ENCODE assay signal across 8 cellular contexts in genomic region chr1:46718727-46719622, GRCh38. TPM values are rescaled to one million over a fixed set of nuclear protein-coding genes. Genes with fewer than 3 reads are reported as not detected.
A peak's percentile ranks its signal among the peaks of the same experiment; 100 is the strongest.
DNase-seq lines count a peak whose midpoint lies in the region; ATAC-seq lines count a peak whose summit lies in the region.

Gene EFCAB14, minus strand, starts transcription at chr1:46719114. Its CDS starts 1,027 bp downstream, at chr1:46718087.

- no peaks in the 10 kb centered on the region for H3K27me3 ChIP-seq in BLaER1 treated with 17β-estradiol and CSF1 and Interleukin-3, amounts not matched to agents 10 nM and 100 nM

- H3K36me3 ChIP-seq in BLaER1 treated with 17β-estradiol and CSF1 and Interleukin-3, amounts not matched to agents 10 nM and 100 nM: peaks cover 23 to 34% (median 27%) of the 10 kb centered on the region in 11 experiments

- DNase-seq in NCI-H748 (lab: John Stamatoyannopoulos, UW; ENCODE audit: unreplicated experiment): peak; percentile 97
- DNase-seq in activated CD4-positive, alpha-beta T cell treated with anti-CD3 and anti-CD28 coated beads, Interleukin-2, amount 50 U/mL, for 24 hours (ENCODE audit: low read depth in 1 of 2, low spot score in 1 of 2): peak; percentile 98 to 99
- peak; percentile 77 for DNase-seq in dedifferentiated amniotic fluid mesenchymal stem cell (ENCODE audit: extremely low spot score)
- DNase-seq in left lobe of liver (ENCODE audit: low spot score): peak; percentile 99
- peak; percentile 99 for DNase-seq in stimulated activated CD4-positive, alpha-beta T cell treated with anti-CD3 and anti-CD28 coated beads, Interleukin-2, amount 100 ng/mL, for 4 hours (ENCODE audit: low read depth)

- H3K4me1 ChIP-seq in BLaER1 treated with 17β-estradiol and CSF1 and Interleukin-3, amounts not matched to agents 10 nM and 100 nM: peaks cover 28 to 44% (median 29%) of the 10 kb centered on the region in 10 experiments

- peak within 1 kb of the TSS; percentile 83 to 97 (median 95) for H3K27ac ChIP-seq in BLaER1 treated with 17β-estradiol and CSF1 and Interleukin-3, amounts not matched to agents 10 nM and 100 nM

- peak within 1 kb of the TSS; percentile 83 to 98 (median 98) for H3K9ac ChIP-seq in BLaER1 treated with 17β-estradiol and CSF1 and Interleukin-3, amounts not matched to agents 10 nM and 100 nM

- H3K9me3 ChIP-seq in BLaER1 treated with 17β-estradiol and CSF1 and Interleukin-3, amounts not matched to agents 10 nM and 100 nM (replicated peaks in 1 of 11): no peaks in the 10 kb centered on the region

- H3K4me2 ChIP-seq in BLaER1 treated with 17β-estradiol and CSF1 and Interleukin-3, amounts not matched to agents 10 nM and 100 nM: peak within 1 kb of the TSS; percentile 96 to 100 (median 98)

- peaks cover 23 to 46% (median 37%) of the 10 kb centered on the region in 11 experiments; a peak in 20 of 22 replicates for H4K20me1 ChIP-seq in BLaER1 treated with 17β-estradiol and CSF1 and Interleukin-3, amounts not matched to agents 10 nM and 100 nM

- ATAC-seq in GM19351 (IDR thresholded peaks at IDR 0.05; ENCODE audit: unreplicated experiment): peak; percentile 98
- ATAC-seq in HG03521 (IDR thresholded peaks at IDR 0.05; ENCODE audit: unreplicated experiment): peak; percentile 97
- peak; percentile 98 for ATAC-seq in left lobe of liver

- H3K4me3 ChIP-seq in BLaER1 treated with 17β-estradiol and CSF1 and Interleukin-3, amounts not matched to agents 10 nM and 100 nM: peak within 1 kb of the TSS; percentile 73 to 99 (median 94)

RNA-seq across cellular contexts. Expression of gene EFCAB14, which starts in this region (rescaled TPM):
- total RNA-seq in left lobe of liver: 38.7 TPM

Comparison
In these comparisons a context has a peak if more than half of its experiments do, and no peak if none do; other contexts are left out.
1. Peak in every context shown above with its lines: DNase-seq, ATAC-seq, H3K4me3 ChIP-seq and H3K27ac ChIP-seq.